Comparison of ENCODE assay signal across 13 cellular contexts in genomic region chr3:39907981-39908380, GRCh38.
DNase-seq lines count a peak whose midpoint lies in the region; ATAC-seq and TF ChIP-seq lines count a peak whose summit lies in the region.
"Had no signal": no experiment of that assay in that cellular context is flagged by ENCODE, and none has a peak within 500 bp of the region (broad histone marks: within the 10 kb centered on the region; RNA-seq: fewer than 3 reads in every experiment).

No MANE protein-coding gene starts in this region.

- no peak for TF ChIP-seq CTCF in osteoblast (IDR thresholded peaks at IDR 0.05; ENCODE audit: extremely low read depth, low read depth, low read length)

- H3K4me3 ChIP-seq in osteoblast (ENCODE audit: insufficient read depth, low read length): no peak overlapping the region
- H3K4me3 ChIP-seq: thoracic aorta had no signal

- no peaks in the 10 kb centered on the region for H3K4me1 Mint-ChIP-seq in activated naive CD4-positive, alpha-beta T cell treated with anti-CD3 and anti-CD28 coated beads for 36 hours (ENCODE audit: low read depth)
- H3K4me1 Mint-ChIP-seq: memory B cell had no signal

- peak; percentile 80 for ATAC-seq in left lobe of liver

- no peak overlapping the region for H3K27ac ChIP-seq in osteoblast (ENCODE audit: low read depth, low read length)
- H3K27ac ChIP-seq: thoracic aorta had no signal

- no peaks in the 10 kb centered on the region for H3K27me3 ChIP-seq in osteoblast (ENCODE audit: insufficient read depth, low read length)

- H2AFZ ChIP-seq in osteoblast (ENCODE audit: low read length): no peak overlapping the region

- H3K36me3 Mint-ChIP-seq in activated naive CD4-positive, alpha-beta T cell treated with anti-CD3 and anti-CD28 coated beads for 36 hours (ENCODE audit: low read depth): no peaks in the 10 kb centered on the region
- H3K36me3 Mint-ChIP-seq: memory B cell had no signal

- no peak overlapping the region for H3K27ac Mint-ChIP-seq in activated naive CD4-positive, alpha-beta T cell treated with anti-CD3 and anti-CD28 coated beads for 36 hours
- H3K27ac Mint-ChIP-seq: activated T-helper 1 cell treated with anti-CD3 and anti-CD28 coated beads, Interleukin-12 subunit alpha, Interleukin-12 subunit beta, Interleukin-2, Interleukin-4 antibody, amounts not matched to agents 30 ng/mL and 10 ng/mL and 1 ng/mL, durations not matched to agents 14 hours and 24 hours and 36 hours; memory B cell had no signal

- intact Hi-C loops in activated naive CD4-positive, alpha-beta T cell treated with anti-CD3 and anti-CD28 coated beads for 36 hours (cut with micrococcal nuclease): no loop called here

- H3K4me2 ChIP-seq in osteoblast (ENCODE audit: insufficient read depth, low read length): no peak overlapping the region

- H3K27me3 Mint-ChIP-seq in activated naive CD4-positive, alpha-beta T cell treated with anti-CD3 and anti-CD28 coated beads for 36 hours (ENCODE audit: low read depth): no peaks in the 10 kb centered on the region
- H3K27me3 Mint-ChIP-seq: memory B cell had no signal

- H3K36me3 ChIP-seq in osteoblast (ENCODE audit: insufficient read depth, low read length): no peaks in the 10 kb centered on the region
- H3K36me3 ChIP-seq: thoracic aorta had no signal

- no peaks in the 10 kb centered on the region for H3K9me3 ChIP-seq in osteoblast (ENCODE audit: low read depth, low read length)
- H3K9me3 ChIP-seq: thoracic aorta had no signal

- peaks cover 15% of the 10 kb centered on the region for H3K4me1 ChIP-seq in osteoblast (ENCODE audit: insufficient read depth, low read length)

- H4K20me1 ChIP-seq in osteoblast (ENCODE audit: insufficient read depth, low read length): no peaks in the 10 kb centered on the region

- H3K9me3 Mint-ChIP-seq in activated naive CD4-positive, alpha-beta T cell treated with anti-CD3 and anti-CD28 coated beads for 36 hours: no peaks in the 10 kb centered on the region
- H3K9me3 Mint-ChIP-seq: activated T-helper 1 cell treated with anti-CD3 and anti-CD28 coated beads, Interleukin-12 subunit alpha, Interleukin-12 subunit beta, Interleukin-2, Interleukin-4 antibody, amounts not matched to agents 30 ng/mL and 10 ng/mL and 1 ng/mL, durations not matched to agents 14 hours and 24 hours and 36 hours; memory B cell had no signal

- CTCF ChIA-PET in activated naive CD4-positive, alpha-beta T cell treated with anti-CD3 and anti-CD28 coated beads for 36 hours (lab: Charles Lee): no interaction called here

- H3K4me3 Mint-ChIP-seq in activated naive CD4-positive, alpha-beta T cell treated with anti-CD3 and anti-CD28 coated beads for 36 hours: no peak overlapping the region
- H3K4me3 Mint-ChIP-seq: activated T-helper 1 cell treated with anti-CD3 and anti-CD28 coated beads, Interleukin-12 subunit alpha, Interleukin-12 subunit beta, Interleukin-2, Interleukin-4 antibody, amounts not matched to agents 30 ng/mL and 10 ng/mL and 1 ng/mL, durations not matched to agents 14 hours and 24 hours and 36 hours; memory B cell had no signal

- DNase-seq in AML-193 (lab: John Stamatoyannopoulos, UW): peak; percentile 10 to 19
- peak; percentile 66 for DNase-seq in NCI-H1105 (lab: John Stamatoyannopoulos, UW)
- DNase-seq in cerebellum (ENCODE audit: low spot score): peak; percentile 46
- no peak for DNase-seq in left lobe of liver (ENCODE audit: low spot score)
- DNase-seq in activated naive CD4-positive, alpha-beta T cell treated with anti-CD3 and anti-CD28 coated beads for 36 hours: no peak
- no peak for DNase-seq in stimulated activated naive CD4-positive, alpha-beta T cell (lab: John Stamatoyannopoulos, UW)
- DNase-seq in activated gamma-delta T cell treated with Interleukin-2 at 50 U/mL for 16 hours: no peak
- no peak for DNase-seq in osteoblast (ENCODE audit: insufficient read length, low spot score, missing footprints)
- DNase-seq: GDM1, NCI-H345 had no signal

- no peaks in the 10 kb centered on the region for H3K79me2 ChIP-seq in osteoblast (ENCODE audit: insufficient read depth, low read length)

Comparison
In these comparisons a context has a peak if more than half of its experiments do, and no peak if none do; other contexts are left out.
1. DNase-seq: peak in AML-193 (2 of 2), NCI-H1105 (single experiment) and cerebellum (single experiment); none in left lobe of liver (single experiment), activated naive CD4-positive, alpha-beta T cell treated with anti-CD3 and anti-CD28 coated beads for 36 hours (single experiment), stimulated activated naive CD4-positive, alpha-beta T cell (0 of 6), activated gamma-delta T cell treated with Interleukin-2 at 50 U/mL for 16 hours (single experiment) and osteoblast (single experiment).